ENCODE assay signal across 8 cellular contexts in the genomic region with DNA sequence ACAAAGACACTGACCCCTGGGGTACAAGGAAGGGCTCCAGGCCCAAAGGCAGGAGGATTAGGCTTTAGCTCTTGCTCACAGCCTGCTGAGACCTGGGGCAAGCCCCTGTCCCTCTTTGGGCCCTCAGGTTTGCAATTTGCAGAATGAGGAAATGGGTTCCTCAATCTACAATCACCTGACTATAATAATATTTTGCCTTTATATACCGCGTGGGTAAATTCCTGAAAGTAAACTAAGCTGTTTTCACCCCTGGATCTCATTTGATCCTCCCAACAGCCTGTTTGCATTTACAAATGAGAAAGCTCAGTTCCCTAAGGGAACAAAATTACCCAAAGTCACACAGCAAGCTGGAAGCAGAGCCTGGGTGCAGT. TPM values are rescaled to one million over a fixed set of nuclear protein-coding genes. Genes with fewer than 3 reads are reported as not detected.
DNase-seq lines count a peak whose midpoint lies in the region; ATAC-seq and TF ChIP-seq lines count a peak whose summit lies in the region.

No MANE protein-coding gene starts in this region.

- H3K27me3 Mint-ChIP-seq in naive B cell: no peaks in the 10 kb centered on the region

- TF ChIP-seq POLR2A in breast epithelium (IDR thresholded peaks at IDR 0.05) (no peak), GM18505 (IDR thresholded peaks at IDR 0.05; ENCODE audit: borderline replicate concordance, extremely low read depth, insufficient read depth, insufficient read length) (no peak)

- peak overlapping the region; percentile 100 for H3K27ac Mint-ChIP-seq in naive B cell

- H3K36me3 ChIP-seq in ACC112 (ENCODE audit: insufficient read depth, low read length) (no peaks in the 10 kb centered on the region), breast epithelium (no peaks in the 10 kb centered on the region)

- H3K4me3 Mint-ChIP-seq in naive B cell: peak overlapping the region; percentile 89 to 100 (median 99)

- peak overlapping the region; percentile 37 for H3K27ac ChIP-seq in ACC112 (ENCODE audit: low read depth, low read length)
- peak overlapping the region; percentile 66 for H3K27ac ChIP-seq in HL-60 (replicated peaks)
- peak overlapping the region; percentile 93 to 94 for H3K27ac ChIP-seq in breast epithelium

- H2AFZ ChIP-seq in ACC112 (ENCODE audit: low read length, unreplicated experiment): peak overlapping the region; percentile 99

- no peaks in the 10 kb centered on the region for H3K9me3 Mint-ChIP-seq in naive B cell

- DNase-seq in HL-60 (ENCODE audit: low read depth in 1 of 2, low spot score in 1 of 2): peak in 1 of 2 experiments; percentile 17
- no peak for DNase-seq in breast epithelium (ENCODE audit: low spot score in 2 of 2)
- peak; percentile 41 for DNase-seq in naive B cell
- no peak for DNase-seq in hypothalamus (lab: John Stamatoyannopoulos, UW)

- peaks cover 23 to 43% (median 31%) of the 10 kb centered on the region in 3 donors for H3K4me1 Mint-ChIP-seq in naive B cell

- no peak for TF ChIP-seq CTCF in HL-60 (IDR thresholded peaks at IDR 0.05; ENCODE audit: insufficient read depth, low read length)
- TF ChIP-seq CTCF in breast epithelium (IDR thresholded peaks at IDR 0.05): no peak

- H3K27me3 ChIP-seq in ACC112 (ENCODE audit: insufficient read depth, low read length): no peaks in the 10 kb centered on the region
- H3K27me3 ChIP-seq in HL-60 (ENCODE audit: insufficient read depth, poor library complexity, severe bottlenecking): no peaks in the 10 kb centered on the region
- no peaks in the 10 kb centered on the region for H3K27me3 ChIP-seq in breast epithelium

- H3K4me1 ChIP-seq in ACC112 (ENCODE audit: control insufficient read depth, insufficient read depth, low read length, unreplicated experiment) (peaks cover 23% of the 10 kb centered on the region), breast epithelium (peaks cover 0 to 4% of the 10 kb centered on the region in 2 donors)

- H3K4me3 ChIP-seq in ACC112 (ENCODE audit: low read depth, low read length) (peak overlapping the region; percentile 92), HL-60 (replicated peaks; ENCODE audit: insufficient read depth, low read length) (no peak overlapping the region), breast epithelium (peak overlapping the region; percentile 55 to 81 (median 65))

- H3K79me2 ChIP-seq in ACC112 (ENCODE audit: control insufficient read depth, insufficient read depth, low read length, unreplicated experiment): no peaks in the 10 kb centered on the region

- H3K9me3 ChIP-seq in breast epithelium: no peaks in the 10 kb centered on the region

- peak; percentile 38 to 45 for ATAC-seq in naive B cell (ENCODE audit: low read depth in 2 of 2)
- ATAC-seq in GM18505 (IDR thresholded peaks at IDR 0.05; ENCODE audit: unreplicated experiment): no peak
- ATAC-seq in HG02610 (IDR thresholded peaks at IDR 0.05; ENCODE audit: unreplicated experiment): no peak
- no peak for ATAC-seq in GM18907 (IDR thresholded peaks at IDR 0.05; ENCODE audit: unreplicated experiment)

- intact Hi-C loops in breast epithelium (cut with DNase I; ENCODE audit: low total_unique reads): no loop called here

- H3K36me3 Mint-ChIP-seq in naive B cell: no peaks in the 10 kb centered on the region

RNA-seq across cellular contexts. Expression of a gene that starts 0.8 kb away (rescaled TPM):
- 100 to 1,000 TPM in 1 of 3 donors, 10 to 100 TPM in 2; 20.6 to 117 (median 93.7) TPM for total RNA-seq in breast epithelium
- 10 to 100 TPM; 24.3 to 39.2 (median 30.7) TPM for polyA plus RNA-seq in naive B cell (ENCODE audit: low read depth in 6 of 6)

RNA-seq across cellular contexts. Expression of a gene that starts 21.1 kb away (rescaled TPM):
- total RNA-seq in breast epithelium: 10 to 100 TPM; 18.7 to 39.2 (median 28.2) TPM
- polyA plus RNA-seq in naive B cell (ENCODE audit: low read depth in 6 of 6): 10 to 100 TPM; 19.1 to 35.5 (median 21.3) TPM

RNA-seq across cellular contexts. Expression of a gene that starts 40.9 kb away (rescaled TPM):
- 100 to 1,000 TPM in 1 of 3 donors, 10 to 100 TPM in 2; 85.9 to 109 (median 97.0) TPM for total RNA-seq in breast epithelium
- 10 to 100 TPM in 5 of 6 donors, 1 to 10 TPM in 1; 3.3 to 30.2 (median 14.0) TPM for polyA plus RNA-seq in naive B cell (ENCODE audit: low read depth in 6 of 6)

Comparison
In these comparisons a context has a peak if more than half of its experiments do, and no peak if none do; other contexts are left out.
1. H3K27ac ChIP-seq: peak in every context shown above with its lines; median percentile 94 in breast epithelium; 66 in HL-60; 37 in ACC112.
2. ATAC-seq: peak in naive B cell (2 of 2); none in GM18505 (single experiment), HG02610 (single experiment) and GM18907 (single experiment).